Comparison of ENCODE assay signal across 1 cellular context in genomic region chr14:88829685-88830302, GRCh38.
TF ChIP-seq lines count a peak whose summit lies in the region.

No MANE protein-coding gene starts in this region.

TF ChIP-seq in WTC11, 78 proteins besides CTCF, POLR2A, EP300 and RAD21 (continued from another document):
- TF ChIP-seq ZNF532 (CRISPR knock-in tag; IDR thresholded peaks at IDR 0.05; ENCODE audit: borderline replicate concordance) (no peak), PREB (CRISPR knock-in tag; IDR thresholded peaks at IDR 0.05; ENCODE audit: borderline replicate concordance) (no peak), ATF1 (CRISPR knock-in tag; IDR thresholded peaks at IDR 0.05) (no peak), HMGXB4 (CRISPR knock-in tag; IDR thresholded peaks at IDR 0.05) (no peak), TP53 (CRISPR knock-in tag; IDR thresholded peaks at IDR 0.05) (no peak), ZNF219 (CRISPR knock-in tag; IDR thresholded peaks at IDR 0.05; ENCODE audit: borderline replicate concordance) (no peak), PRDM15 (CRISPR knock-in tag; IDR thresholded peaks at IDR 0.05) (no peak)
